1 cellular context compared by ENCODE assay signal in genomic region chr16:3459401-3460090, GRCh38.
TF ChIP-seq lines count a peak whose summit lies in the region.

No MANE protein-coding gene starts in this region.

TF ChIP-seq in WTC11, 78 proteins besides CTCF, POLR2A, EP300 and RAD21 (continued from another document):
- TF ChIP-seq PRDM15 (CRISPR knock-in tag; IDR thresholded peaks at IDR 0.05) = no peak
- no peak for TF ChIP-seq RORB (CRISPR knock-in tag; IDR thresholded peaks at IDR 0.05)
- no peak for TF ChIP-seq E2F5 (CRISPR knock-in tag; IDR thresholded peaks at IDR 0.05)
- TF ChIP-seq NFE2L1 (CRISPR knock-in tag; IDR thresholded peaks at IDR 0.05) = no peak
- no peak for TF ChIP-seq NR2C2 (CRISPR knock-in tag; IDR thresholded peaks at IDR 0.05)
- TF ChIP-seq PREB (CRISPR knock-in tag; IDR thresholded peaks at IDR 0.05; ENCODE audit: borderline replicate concordance) = no peak
- TF ChIP-seq CREB1 (CRISPR knock-in tag; IDR thresholded peaks at IDR 0.05) = no peak
- TF ChIP-seq E2F1 (CRISPR knock-in tag; IDR thresholded peaks at IDR 0.05) = no peak
- no peak for TF ChIP-seq ETV6 (CRISPR knock-in tag; IDR thresholded peaks at IDR 0.05)
